ENCODE assay signal across 19 cellular contexts in genomic region chr17:48062273-48062672, GRCh38. TPM values are rescaled to one million over a fixed set of nuclear protein-coding genes. Genes with fewer than 3 reads are reported as not detected.
"Had no signal": no experiment of that assay in that cellular context is flagged by ENCODE, and none has a peak within 500 bp of the region (broad histone marks: within the 10 kb centered on the region; RNA-seq: fewer than 3 reads in every experiment).

No MANE protein-coding gene starts in this region.

- H3K27ac ChIP-seq: colonic mucosa, heart left ventricle, prostate gland, upper lobe of left lung had no signal

- ATAC-seq: heart left ventricle; left lobe of liver; right cardiac atrium; stimulated activated memory B cell treated with anti-CD40 and anti-IgM and Interleukin-4, amounts not matched to agents 10 μg/mL and 1 μg/mL and 100 μg/mL, for 72 hours had no signal

- DNase-seq: activated CD4-positive, alpha-beta memory T cell treated with anti-CD3 and anti-CD28 coated beads, Interleukin-2, amount 10 ng/mL, durations not matched to agents 7 days and 5 days; activated CD4-positive, alpha-beta T cell treated with anti-CD3 and anti-CD28 coated beads for 48 hours; activated CD8-positive, alpha-beta memory T cell treated with anti-CD3 and anti-CD28 coated beads, Interleukin-2, amount 50 U/mL, for 4 hours; activated effector memory CD4-positive, alpha-beta T cell treated with anti-CD3 and anti-CD28 coated beads, Interleukin-2, amount 50 U/mL, for 16 hours; activated naive CD4-positive, alpha-beta T cell treated with anti-CD3 and anti-CD28 coated beads, Interleukin-2, amount 50 U/mL, for 16 hours; activated T-cell treated with anti-CD3 and anti-CD28 coated beads, Interleukin-2, amount 50 U/mL, for 48 hours; aorta; colonic mucosa; endodermal cell; heart left ventricle; kidney; right cardiac atrium; stimulated activated CD4-positive, alpha-beta T cell treated with anti-CD3 and anti-CD28 coated beads, Interleukin-4, amount 100 ng/mL, for 4 hours; T-helper 2 cell; upper lobe of left lung had no signal

- H3K4me1 ChIP-seq: colonic mucosa, prostate gland had no signal

- H3K9me3 ChIP-seq: colonic mucosa, heart left ventricle, prostate gland, thoracic aorta, upper lobe of left lung had no signal

- H3K27me3 ChIP-seq: colonic mucosa, heart left ventricle, upper lobe of left lung had no signal

- H3K4me3 ChIP-seq: colonic mucosa, heart left ventricle, prostate gland, thoracic aorta, upper lobe of left lung had no signal

RNA-seq across cellular contexts. Expression of gene COPZ2, which starts 24.7 kb away (rescaled TPM):
- total RNA-seq: endodermal cell had no signal
